8 cellular contexts compared by ENCODE assay signal in genomic region chr1:201511925-201512539, GRCh38. TPM values are rescaled to one million over a fixed set of nuclear protein-coding genes. Genes with fewer than 3 reads are reported as not detected.
A peak's percentile ranks its signal among the peaks of the same experiment; 100 is the strongest.
DNase-seq lines count a peak whose midpoint lies in the region; ATAC-seq, FAIRE-seq and TF ChIP-seq lines count a peak whose summit lies in the region.

No MANE protein-coding gene starts in this region.

- POLR2A ChIA-PET in K562 (lab: Yijun Ruan, JAX) = interaction anchor here (0.8 to 2.2 kb wide), 6 partner anchors 11 to 232 kb away, joined by 3 to 14 read pairs (median 3); no protein-coding TSS in a partner anchor

- H3K9me3 ChIP-seq in K562 (replicated peaks; ENCODE audit: control insufficient read depth, insufficient read depth, low read depth, low read length) (no peaks in the 10 kb centered on the region), lower lobe of right lung (no peaks in the 10 kb centered on the region), upper lobe of left lung (no peaks in the 10 kb centered on the region)

- H3K36me3 ChIP-seq in K562 (ENCODE audit: control insufficient read depth, insufficient read depth, low read length) = no peaks in the 10 kb centered on the region
- no peaks in the 10 kb centered on the region for H3K36me3 ChIP-seq in lower lobe of right lung
- H3K36me3 ChIP-seq in upper lobe of left lung = no peaks in the 10 kb centered on the region

- H3K4me2 ChIP-seq in K562 (ENCODE audit: insufficient read depth, low read length) = no peak overlapping the region

- no peak overlapping the region for H3K27ac ChIP-seq in K562 (ENCODE audit: extremely low read depth, low read depth, low read length)
- H3K27ac ChIP-seq in lower lobe of right lung = peak overlapping the region; percentile 78
- H3K27ac ChIP-seq in upper lobe of left lung = peak overlapping the region; percentile 60 to 87 (median 80)

- TF ChIP-seq RAD21 in K562 (CRISPR knock-in tag; conservative IDR thresholded peaks at IDR 0.05 in 1 of 2, IDR thresholded peaks at IDR 0.05 in 1 of 2) = no peak

- H4K20me1 ChIP-seq in K562 (replicated peaks; ENCODE audit: control insufficient read depth, insufficient read depth, low read length) = no peaks in the 10 kb centered on the region

- TF ChIP-seq EP300 in K562 (IDR thresholded peaks at IDR 0.05; ENCODE audit: low read length) = no peak
- no peak for TF ChIP-seq EP300 in upper lobe of left lung (IDR thresholded peaks at IDR 0.05)

- 30% methylated on average over 5 of the region's 6 CpGs for WGBS in K562 (ENCODE audit: insufficient coverage, low coverage, missing lambda C conversion rate)
- WGBS in upper lobe of left lung, 2 donors = 16 to 27% methylated on average over 2 to 6 of the region's 6 CpGs

- DNase-seq in Daoy (ENCODE audit: low read depth) (peak; percentile 43), K562 (ENCODE audit: extremely low read depth in 1 of 4, low spot score in 3 of 4) (peak in 1 of 4 experiments; percentile 37), lower lobe of right lung (peak; percentile 83), upper lobe of left lung (peak; percentile 82 to 90), NCI-H1694 treated with DMSO at 0.1 percent for 48 hours (lab: John Stamatoyannopoulos, UW) (no peak), 8988T (no peak), DMS79 (lab: John Stamatoyannopoulos, UW) (no peak)

- no peaks in the 10 kb centered on the region for H3K79me2 ChIP-seq in K562 (ENCODE audit: control insufficient read depth, insufficient read depth, low read length)

- H3K9me1 ChIP-seq in K562 (ENCODE audit: control insufficient read depth, insufficient read depth, low read length) = no peaks in the 10 kb centered on the region

- TF ChIP-seq CTCF in K562 (IDR thresholded peaks at IDR 0.05 in 2 of 3, conservative IDR thresholded peaks at IDR 0.05 in 1 of 3; ENCODE audit: insufficient read depth in 2 of 3, low read depth in 1 of 3, low read length in 3 of 3) = no peak
- no peak for TF ChIP-seq CTCF in lower lobe of right lung (IDR thresholded peaks at IDR 0.05)
- TF ChIP-seq CTCF in upper lobe of left lung (IDR thresholded peaks at IDR 0.05) = peak in 1 of 6 experiments; percentile 9

- peaks cover 22 to 46% of the 10 kb centered on the region in 2 experiments for H3K4me1 ChIP-seq in K562 (replicated peaks in 1 of 2; ENCODE audit: control insufficient read depth in 2 of 2, insufficient read depth in 2 of 2, low read length in 2 of 2)
- H3K4me1 ChIP-seq in lower lobe of right lung = peaks cover 39% of the 10 kb centered on the region
- H3K4me1 ChIP-seq in upper lobe of left lung = peaks cover 29 to 37% (median 31%) of the 10 kb centered on the region in 4 donors

- CTCF ChIA-PET in K562 (lab: Yijun Ruan, JAX; ENCODE audit: low intra/inter-chr PET ratio) = interaction anchor here (0.6 to 6.7 kb wide), 8 partner anchors 29 to 257 kb away, joined by 3 to 166 read pairs (median 6); no protein-coding TSS in a partner anchor

- FAIRE-seq in K562 (lab: Jason Lieb, UNC) = no peak

- peak overlapping the region in 1 of 2 experiments; percentile 77; a peak in 2 of 4 replicates for H3K9ac ChIP-seq in K562 (ENCODE audit: insufficient read depth in 1 of 2, low read depth in 2 of 2, low read length in 2 of 2)

- H3K4me3 ChIP-seq in K562 (no peak overlapping the region), lower lobe of right lung (no peak overlapping the region), upper lobe of left lung (no peak overlapping the region)

- no peak for TF ChIP-seq POLR2A in K562 (conservative IDR thresholded peaks at IDR 0.05)
- TF ChIP-seq POLR2A in upper lobe of left lung (IDR thresholded peaks at IDR 0.05) = peak in 2 of 4 donors; percentile 13 to 47

- peak overlapping the region; percentile 75 for H2AFZ ChIP-seq in K562 (ENCODE audit: low read depth, low read length)

- H3K27me3 ChIP-seq in K562 (ENCODE audit: control insufficient read depth in 2 of 2, insufficient read depth in 2 of 2, low read length in 2 of 2) (no peaks in the 10 kb centered on the region), lower lobe of right lung (ENCODE audit: low read depth) (no peaks in the 10 kb centered on the region), upper lobe of left lung (no peaks in the 10 kb centered on the region)

- intact Hi-C loops in K562 (cut with micrococcal nuclease) = no loop called here
- intact Hi-C loops in lower lobe of right lung (cut with DNase I) = no loop called here

- in situ Hi-C loops in K562 (cut with MboI) = loop anchor here (5.0 kb wide), 1 partner anchor 65 kb away; no protein-coding TSS in a partner anchor

- ATAC-seq in HG03439 (IDR thresholded peaks at IDR 0.05; ENCODE audit: unreplicated experiment) = peak; percentile 48
- peak; percentile 16 for ATAC-seq in K562
- ATAC-seq in lower lobe of right lung = peak; percentile 88 to 90
- ATAC-seq in upper lobe of left lung (ENCODE audit: low FRiP score in 2 of 2) = peak; percentile 67 to 91

- no TSS peak for BruUV-seq in K562 (replicated peaks; lab: Mats Ljungman, UMichigan)

TF ChIP-seq in K562, 482 proteins besides CTCF, POLR2A, EP300 and RAD21 (continues in another document):
- TF ChIP-seq CTBP1 (IDR thresholded peaks at IDR 0.05; ENCODE audit: borderline replicate concordance) = peak; percentile 59; the same call in 1 of the 2 replicates
- peak; percentile 43; the same call in 1 of the 2 replicates for TF ChIP-seq GABPA (tag; conservative IDR thresholded peaks at IDR 0.05; ENCODE audit: low read depth)

RNA-seq across cellular contexts. Expression of gene CSRP1, which starts 5.1 kb away (rescaled TPM):
- total RNA-seq in Daoy (2014; rRNA removed; shearing (Covaris generic)) = 866 and 897 TPM in 2 replicates
- 6.5 and 10.3 TPM in 2 replicates for total RNA-seq in K562 (2011; cell fraction: chromatin; rRNA removed; ENCODE audit: low replicate concordance)
- 7.0 and 7.5 TPM in 2 replicates for total RNA-seq in K562 (2011; cell fraction: nucleolus; rRNA removed)
- 7.3 and 8.9 TPM in 2 replicates for total RNA-seq in K562 (2011; cell fraction: nucleoplasm; rRNA removed)
- 23.7 and 30.8 TPM in 2 replicates for total RNA-seq in K562 (2014; rRNA removed)
- total RNA-seq in K562 (2014; rRNA removed; fragmentation: Illumina TruSeq; extraction: Trizol) = 19.6 and 22.6 TPM in 2 replicates
- 28.3 and 30.3 TPM in 2 replicates for total RNA-seq in K562 (2015; rRNA removed; fragmentation: Illumina TruSeq; extraction: Trizol)
- total RNA-seq in K562 (2021) = 25.7 and 28.2 TPM in 2 replicates
- polyA plus RNA-seq in K562 (2011; rRNA removed) = 21.3 and 23.7 TPM in 2 replicates
- 29.2 and 43.4 TPM in 2 replicates for polyA plus RNA-seq in K562 (2011; cell fraction: cytosol; rRNA removed)
- polyA plus RNA-seq in K562 (2011; cell fraction: nucleus; rRNA removed) = 14.3 and 20.0 TPM in 2 replicates
- 39.0 and 47.5 TPM in 2 replicates for polyA plus RNA-seq in K562 (2012)
- polyA plus RNA-seq in K562 (2014; fragmentation: Illumina TruSeq; extraction: Trizol) = 34.6 and 39.4 TPM in 2 replicates
- 10 to 100 TPM in 1 of 2 experiments, 1 to 10 TPM in 1; 6.8 to 11.0 TPM for polyA plus RNA-seq in K562 (2014; fragmentation: Nextera tagmentation; extraction: Ambion mirVana)
- 24.9 and 32.1 TPM in 2 replicates for polyA plus RNA-seq in K562 (2014; rRNA removed)
- 14.3 and 19.7 TPM in 2 replicates for polyA minus RNA-seq in K562 (2011; rRNA and poly(A)+ RNA removed)
- 12.0 and 16.7 TPM in 2 replicates for polyA minus RNA-seq in K562 (2011; cell fraction: cytosol; rRNA and poly(A)+ RNA removed)
- 7.7 and 8.8 TPM in 2 replicates for polyA minus RNA-seq in K562 (2011; cell fraction: nucleus; rRNA and poly(A)+ RNA removed)
- 185 TPM for total RNA-seq in lower lobe of right lung
- 100 to 1,000 TPM; 200 to 495 (median 327) TPM for total RNA-seq in upper lobe of left lung

RNA-seq across cellular contexts. Expression of gene NAV1, which starts 26.9 kb away (rescaled TPM):
- 39.2 and 51.8 TPM in 2 replicates for total RNA-seq in Daoy (2014; rRNA removed; shearing (Covaris generic))
- total RNA-seq in K562 (2011; cell fraction: chromatin; rRNA removed; ENCODE audit: low replicate concordance) = 12.5 and 15.1 TPM in 2 replicates
- 5.0 and 6.2 TPM in 2 replicates for total RNA-seq in K562 (2011; cell fraction: nucleolus; rRNA removed)
- 10.3 and 12.7 TPM in 2 replicates for total RNA-seq in K562 (2011; cell fraction: nucleoplasm; rRNA removed)
- total RNA-seq in K562 (2014; rRNA removed) (4.5 and 4.9 TPM in 2 replicates), K562 (2014; rRNA removed; fragmentation: Illumina TruSeq; extraction: Trizol) (3.2 and 3.7 TPM in 2 replicates), K562 (2015; rRNA removed; fragmentation: Illumina TruSeq; extraction: Trizol) (2.9 and 3.3 TPM in 2 replicates), K562 (2021) (15.4 and 16.8 TPM in 2 replicates), lower lobe of right lung (24.5 TPM), upper lobe of left lung (10 to 100 TPM; 15.2 to 41.0 (median 24.1) TPM)
- polyA plus RNA-seq in K562 (2011; rRNA removed) (0.91 TPM in 2 replicates), K562 (2014; fragmentation: Illumina TruSeq; extraction: Trizol) (10.7 and 13.2 TPM in 2 replicates), K562 (2014; fragmentation: Nextera tagmentation; extraction: Ambion mirVana) (1 to 10 TPM; 1.8 to 2.1 TPM), K562 (2014; rRNA removed) (4.2 and 5.6 TPM in 2 replicates)
- 0.63 and 0.92 TPM in 2 replicates for polyA plus RNA-seq in K562 (2011; cell fraction: cytosol; rRNA removed)
- 2.0 and 4.7 TPM in 2 replicates for polyA plus RNA-seq in K562 (2011; cell fraction: nucleus; rRNA removed)
- polyA plus RNA-seq in K562 (2012) = 16.3 and 25.4 TPM in 2 replicates
- 1.5 and 1.9 TPM in 2 replicates for polyA minus RNA-seq in K562 (2011; rRNA and poly(A)+ RNA removed)
- polyA minus RNA-seq in K562 (2011; cell fraction: cytosol; rRNA and poly(A)+ RNA removed) = 3.9 and 4.1 TPM in 2 replicates
- 2.9 and 3.0 TPM in 2 replicates for polyA minus RNA-seq in K562 (2011; cell fraction: nucleus; rRNA and poly(A)+ RNA removed)

RNA-seq across cellular contexts. Expression of gene PHLDA3, which starts 43.0 kb away (rescaled TPM):
- total RNA-seq in Daoy (2014; rRNA removed; shearing (Covaris generic)) = 7.6 and 11.7 TPM in 2 replicates
- not detected in 2 replicates for total RNA-seq in K562 (2011; cell fraction: chromatin; rRNA removed; ENCODE audit: low replicate concordance)
- not detected in 2 replicates for total RNA-seq in K562 (2011; cell fraction: nucleolus; rRNA removed)
- total RNA-seq in K562 (2011; cell fraction: nucleoplasm; rRNA removed) = not detected in 2 replicates
- total RNA-seq in K562 (2014; rRNA removed) (0.27 TPM in 1 of 2 replicates, not detected in the other), K562 (2014; rRNA removed; fragmentation: Illumina TruSeq; extraction: Trizol) (not detected in 2 replicates), K562 (2015; rRNA removed; fragmentation: Illumina TruSeq; extraction: Trizol) (not detected in 2 replicates), K562 (2021) (0.11 and 0.42 TPM in 2 replicates), lower lobe of right lung (97.1 TPM), upper lobe of left lung (100 to 1,000 TPM in 3 of 6 donors, 10 to 100 TPM in 3; 45.1 to 211 (median 88.1) TPM)
- polyA plus RNA-seq in K562 (2011; rRNA removed) (not detected in 2 replicates), K562 (2014; fragmentation: Illumina TruSeq; extraction: Trizol) (not detected in 2 replicates), K562 (2014; fragmentation: Nextera tagmentation; extraction: Ambion mirVana) (not detected), K562 (2014; rRNA removed) (not detected in 2 replicates)
- 0.13 TPM in 1 of 2 replicates, not detected in the other for polyA plus RNA-seq in K562 (2011; cell fraction: cytosol; rRNA removed)
- polyA plus RNA-seq in K562 (2011; cell fraction: nucleus; rRNA removed) = 0.04 TPM in 1 of 2 replicates, not detected in the other
- not detected in 2 replicates for polyA plus RNA-seq in K562 (2012)
- not detected in 2 replicates for polyA minus RNA-seq in K562 (2011; rRNA and poly(A)+ RNA removed)
- polyA minus RNA-seq in K562 (2011; cell fraction: cytosol; rRNA and poly(A)+ RNA removed) = not detected in 2 replicates
- polyA minus RNA-seq in K562 (2011; cell fraction: nucleus; rRNA and poly(A)+ RNA removed) = not detected in 2 replicates

Comparison
In these comparisons a context has a peak if more than half of its experiments do, and no peak if none do; other contexts are left out.
1. DNase-seq: peak in Daoy (single experiment), lower lobe of right lung (single experiment) and upper lobe of left lung (2 of 2); none in NCI-H1694 treated with DMSO at 0.1 percent for 48 hours (single experiment), 8988T (single experiment) and DMS79 (single experiment).
2. ATAC-seq: peak in every context shown above with its lines; median percentile 89 in lower lobe of right lung; 79 in upper lobe of left lung; 48 in HG03439; 16 in K562.